In the genomic region with DNA sequence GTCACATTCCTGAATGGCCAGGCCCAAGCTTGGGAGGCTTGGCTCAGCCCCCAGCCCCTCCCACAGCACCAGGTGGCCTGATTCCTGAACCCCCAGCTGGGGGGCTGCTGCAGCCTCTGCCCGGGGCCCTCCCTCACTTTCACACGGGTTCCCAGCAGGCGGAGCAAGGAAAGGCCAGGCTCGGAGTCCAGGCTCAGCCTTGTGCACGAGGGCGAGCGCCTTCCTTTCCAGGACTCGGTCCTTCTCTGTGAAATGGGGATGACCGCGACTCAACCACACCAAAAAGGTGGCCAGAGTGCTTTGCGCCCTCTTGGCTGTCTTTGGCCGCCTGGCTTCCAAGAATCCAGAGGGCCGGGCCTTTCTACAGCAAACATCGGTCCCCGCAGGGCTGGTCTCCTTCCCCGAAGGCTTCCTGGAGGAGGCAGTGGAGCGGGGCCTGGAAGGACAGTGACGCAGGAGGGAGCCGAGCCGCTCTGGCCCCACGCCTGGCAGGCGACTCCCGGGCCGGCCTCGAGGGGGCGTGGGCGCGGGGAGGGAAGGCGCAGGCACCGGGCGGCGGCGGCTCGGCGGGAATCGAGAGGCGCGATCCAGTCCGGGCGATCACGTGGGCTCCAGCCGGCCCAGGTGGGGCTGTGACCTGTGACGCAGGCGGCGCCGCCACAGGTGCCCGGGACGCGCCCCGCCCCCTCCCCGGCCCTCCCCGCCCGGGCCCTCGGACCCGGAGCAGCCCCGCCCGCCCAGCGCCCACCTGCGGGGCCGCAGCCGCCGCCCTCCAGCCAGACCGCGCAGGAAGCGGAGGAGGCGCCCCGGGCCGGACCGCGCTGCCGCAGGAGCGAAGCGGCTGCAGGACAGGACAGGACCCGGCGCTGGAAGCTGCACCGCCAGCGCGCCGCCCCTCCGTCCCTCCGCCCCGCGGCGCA, we compare ENCODE assay signal across 8 cellular contexts.
DNase-seq lines count a peak whose midpoint lies in the region; ATAC-seq and TF ChIP-seq lines count a peak whose summit lies in the region.

A gene (plus strand): TSS at position 775 of the 920 bp plus-strand sequence. CDS start 8,420 bp downstream, outside the sequence.

- peaks cover 8% of the 10 kb centered on the region for H3K4me1 Mint-ChIP-seq in activated T-cell treated with anti-CD3 and anti-CD28 coated beads, Interleukin-2, amount 50 U/mL, for 24 hours (ENCODE audit: low read depth)
- peaks cover 23% of the 10 kb centered on the region for H3K4me1 Mint-ChIP-seq in nephron

- no peak for ATAC-seq in HG02623 (IDR thresholded peaks at IDR 0.05; ENCODE audit: unreplicated experiment)

- in situ Hi-C loops in GM13976 (cut with MboI; ENCODE audit: low sequenced_read_pairs, unreplicated experiment), result no loop called here

- H3K27ac Mint-ChIP-seq in activated T-cell treated with anti-CD3 and anti-CD28 coated beads, Interleukin-2, amount 50 U/mL, for 24 hours, result no peak within 1 kb of the TSS
- peak within 1 kb of the TSS in 2 of 3 experiments; percentile 24 to 66 for H3K27ac Mint-ChIP-seq in nephron

- no peak for DNase-seq in GM10266 (ENCODE audit: extremely low spot score)
- DNase-seq in NCI-H1930 (lab: John Stamatoyannopoulos, UW), result peak; percentile 78 to 83
- peak; percentile 49 for DNase-seq in activated T-cell treated with anti-CD3 and anti-CD28 coated beads, Interleukin-2, amount 50 U/mL, for 24 hours
- DNase-seq in fibroblast of mammary gland (ENCODE audit: low read depth), result peak; percentile 12
- DNase-seq in GM13976 (ENCODE audit: low spot score), result no peak
- DNase-seq in epidermal melanocyte (ENCODE audit: insufficient read length, low spot score), result no peak

- TF ChIP-seq CTCF in GM10266 (IDR thresholded peaks at IDR 0.05; ENCODE audit: control insufficient read depth, insufficient read depth, low read depth, missing control alignments) (peak; percentile 34), fibroblast of mammary gland (conservative IDR thresholded peaks at IDR 0.05; ENCODE audit: control insufficient read depth, insufficient read depth, low read depth, low read length) (no peak), nephron (IDR thresholded peaks at IDR 0.05; ENCODE audit: unreplicated experiment in 3 of 3) (peak; percentile 50 to 57 (median 54)), GM13976 (IDR thresholded peaks at IDR 0.05; ENCODE audit: borderline replicate concordance, control extremely low read depth, extremely low read depth, insufficient read depth, missing control alignments) (no peak)

- H3K27me3 Mint-ChIP-seq in activated T-cell treated with anti-CD3 and anti-CD28 coated beads, Interleukin-2, amount 50 U/mL, for 24 hours, result peaks cover 24% of the 10 kb centered on the region
- peaks cover 24% of the 10 kb centered on the region for H3K27me3 Mint-ChIP-seq in nephron (ENCODE audit: low read depth)

- no peaks in the 10 kb centered on the region for H3K9me3 Mint-ChIP-seq in activated T-cell treated with anti-CD3 and anti-CD28 coated beads, Interleukin-2, amount 50 U/mL, for 24 hours
- no peaks in the 10 kb centered on the region for H3K9me3 Mint-ChIP-seq in nephron

- no peaks in the 10 kb centered on the region for H3K36me3 Mint-ChIP-seq in activated T-cell treated with anti-CD3 and anti-CD28 coated beads, Interleukin-2, amount 50 U/mL, for 24 hours (ENCODE audit: low read depth)
- no peaks in the 10 kb centered on the region for H3K36me3 Mint-ChIP-seq in nephron (ENCODE audit: low read depth)

- H3K4me3 Mint-ChIP-seq in activated T-cell treated with anti-CD3 and anti-CD28 coated beads, Interleukin-2, amount 50 U/mL, for 24 hours, result peak within 1 kb of the TSS; percentile 43
- H3K4me3 Mint-ChIP-seq in nephron, result peak within 1 kb of the TSS; percentile 58 to 80 (median 78)

- no peak within 1 kb of the TSS for H3K4me3 ChIP-seq in fibroblast of mammary gland (ENCODE audit: control insufficient read depth, low read depth, low read length)

Comparison
In these comparisons a context has a peak if more than half of its experiments do, and no peak if none do; other contexts are left out.
1. DNase-seq: peak in NCI-H1930 (2 of 2), activated T-cell treated with anti-CD3 and anti-CD28 coated beads, Interleukin-2, amount 50 U/mL, for 24 hours (single experiment) and fibroblast of mammary gland (single experiment); none in GM10266 (single experiment), GM13976 (single experiment) and epidermal melanocyte (single experiment).
2. CTCF ChIP-seq: peak in GM10266 (single experiment) and nephron (3 of 3); none in fibroblast of mammary gland (single experiment) and GM13976 (single experiment).